ENCODE assay signal across 9 cellular contexts in the genomic region with DNA sequence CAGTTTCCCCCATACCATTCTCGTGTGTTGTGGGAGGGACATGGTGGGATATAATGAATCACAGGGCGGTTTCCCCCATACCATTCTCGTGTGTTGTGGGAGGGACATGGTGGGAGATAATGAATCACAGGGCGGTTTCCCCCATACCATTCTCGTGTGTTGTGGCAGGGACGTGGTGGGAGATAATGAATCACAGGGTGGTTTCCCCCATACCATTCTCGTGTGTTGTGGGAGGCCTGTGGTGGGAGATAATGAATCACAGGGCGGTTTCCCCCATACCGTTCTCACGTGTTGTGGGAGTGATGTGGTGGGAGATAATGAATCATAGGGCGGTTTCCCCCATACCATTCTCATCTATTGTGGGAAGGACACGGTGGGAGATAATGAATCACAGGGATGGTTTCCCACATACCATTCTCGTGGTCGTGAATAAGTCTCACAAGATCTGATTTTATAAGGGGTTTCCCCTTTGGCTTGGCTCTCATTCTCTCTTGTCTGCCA.
DNase-seq lines count a peak whose midpoint lies in the region; ATAC-seq and TF ChIP-seq lines count a peak whose summit lies in the region.
"Had no signal": no experiment of that assay in that cellular context is flagged by ENCODE, and none has a peak within 500 bp of the region (broad histone marks: within the 10 kb centered on the region; RNA-seq: fewer than 3 reads in every experiment).

No MANE protein-coding gene starts in this region.

- H3K27me3 ChIP-seq in HCT116 (ENCODE audit: insufficient read depth, low read length) (no peaks in the 10 kb centered on the region), mammary epithelial cell (ENCODE audit: insufficient read depth, low read length) (no peaks in the 10 kb centered on the region), gastroesophageal sphincter (no peaks in the 10 kb centered on the region), aorta (ENCODE audit: control insufficient read depth in 1 of 2, insufficient read depth in 2 of 2, low read length in 1 of 2) (no peaks in the 10 kb centered on the region)

- H3K9ac ChIP-seq in HCT116 (ENCODE audit: low read length) (no peak overlapping the region), mammary epithelial cell (ENCODE audit: insufficient read depth, low read length) (no peak overlapping the region)

- H3K4me2 ChIP-seq in HCT116 (ENCODE audit: low read length) (no peak overlapping the region), mammary epithelial cell (ENCODE audit: insufficient read depth, low read depth, low read length) (no peak overlapping the region)

- ATAC-seq in HCT116 (peak; percentile 64; the same call in 1 of the 2 replicates), gastroesophageal sphincter (no peak), aorta (ENCODE audit: low FRiP score) (no peak), GM21367 (IDR thresholded peaks at IDR 0.05; ENCODE audit: unreplicated experiment) (no peak)

- H3K27ac ChIP-seq in HCT116 (ENCODE audit: low read depth, low read length) (peak overlapping the region; percentile 28; the same call in 1 of the 2 replicates), mammary epithelial cell (ENCODE audit: insufficient read depth, low read depth, low read length) (peak overlapping the region; percentile 76), gastroesophageal sphincter (no peak overlapping the region), aorta (ENCODE audit: low read depth in 1 of 2, low read length in 2 of 2) (no peak overlapping the region)

- CTCF ChIA-PET in HCT116 (lab: Charles Lee) (no interaction called here), mammary epithelial cell (lab: Charles Lee; ENCODE audit: low non-redundant PET) (no interaction called here)

- H3K36me3 ChIP-seq in HCT116 (ENCODE audit: control insufficient read depth in 1 of 2, insufficient read depth in 2 of 2, low read length in 2 of 2) = 0 out of 4 replicates have a peak, but pooled peaks cover 0 to 3% of the 10 kb centered on the region in 2 experiments
- no peaks in the 10 kb centered on the region for H3K36me3 ChIP-seq in mammary epithelial cell (ENCODE audit: insufficient read depth, low read length)
- peaks cover 0 to 19% of the 10 kb centered on the region in 2 donors for H3K36me3 ChIP-seq in gastroesophageal sphincter
- no peaks in the 10 kb centered on the region for H3K36me3 ChIP-seq in aorta (ENCODE audit: control insufficient read depth in 1 of 2, insufficient read depth in 2 of 2, low read length in 1 of 2)

- H3K4me3 ChIP-seq in HCT116 (replicated peaks in 1 of 2; ENCODE audit: low read depth in 1 of 2, low read length in 2 of 2) (no peak overlapping the region), mammary epithelial cell (replicated peaks in 1 of 3; ENCODE audit: insufficient read depth in 1 of 3, low read depth in 2 of 3, low read length in 3 of 3) (no peak overlapping the region), gastroesophageal sphincter (no peak overlapping the region), aorta (ENCODE audit: low read length in 2 of 2) (no peak overlapping the region)

- dilution Hi-C loops in mammary epithelial cell (cut with HindIII; ENCODE audit: low sequenced_read_pairs) = no loop called here

- WGBS in mammary epithelial cell (ENCODE audit: low coverage, missing lambda C conversion rate) = 22% methylated on average over 12 of the region's 14 CpGs
- 84 to 85% methylated on average over 10 to 14 of the region's 14 CpGs for WGBS in gastroesophageal sphincter (ENCODE audit: low coverage in 1 of 2), 2 donors
- WGBS in aorta, 2 donors = 92 to 93% methylated on average over 14 of the region's 14 CpGs

- peak; percentile 49 for DNase-seq in HCT116 (ENCODE audit: low read depth, low spot score)
- DNase-seq in activated CD4-positive, CD25-positive, alpha-beta regulatory T cell treated with anti-CD3 and anti-CD28 coated beads, Interleukin-2, amount 50 U/mL, for 72 hours = peak; percentile 63
- DNase-seq in mammary epithelial cell = peak; percentile 90
- DNase-seq in stimulated activated CD4-positive, alpha-beta T cell treated with anti-CD3 and anti-CD28 coated beads, Interleukin-2, amount 100 ng/mL, for 48 hours = peak; percentile 31 to 40
- DNase-seq in DMS53 (lab: John Stamatoyannopoulos, UW) = no peak
- no peak for DNase-seq in aorta
- DNase-seq: NCI-H526 treated with DMSO at 0.1 percent for 48 hours had no signal

- no peaks in the 10 kb centered on the region for H4K20me1 ChIP-seq in HCT116 (ENCODE audit: insufficient read depth)
- H4K20me1 ChIP-seq in mammary epithelial cell (ENCODE audit: insufficient read depth, low read length) = no peaks in the 10 kb centered on the region

- H3K4me1 ChIP-seq in HCT116 (ENCODE audit: control insufficient read depth in 1 of 2, insufficient read depth in 2 of 2, low read length in 2 of 2) (peaks cover 0 to 15% of the 10 kb centered on the region in 2 experiments; a peak in 3 of 4 replicates), mammary epithelial cell (ENCODE audit: insufficient read depth, low read length) (no peaks in the 10 kb centered on the region), gastroesophageal sphincter (no peaks in the 10 kb centered on the region), aorta (ENCODE audit: control insufficient read depth in 1 of 2, insufficient read depth in 2 of 2, low read length in 2 of 2) (no peaks in the 10 kb centered on the region)

- peaks cover 0 to 4% of the 10 kb centered on the region in 2 experiments; a peak in 1 of 4 replicates for H3K9me3 ChIP-seq in HCT116 (ENCODE audit: control insufficient read depth in 1 of 2, insufficient read depth in 1 of 2, low read depth in 1 of 2, low read length in 2 of 2)
- peaks cover 20% of the 10 kb centered on the region for H3K9me3 ChIP-seq in mammary epithelial cell (replicated peaks; ENCODE audit: insufficient read depth, low read length)
- no peaks in the 10 kb centered on the region for H3K9me3 ChIP-seq in gastroesophageal sphincter
- no peaks in the 10 kb centered on the region for H3K9me3 ChIP-seq in aorta (ENCODE audit: control insufficient read depth, low read length)

- H3K9me2 ChIP-seq in HCT116 (ENCODE audit: insufficient read depth) = no peaks in the 10 kb centered on the region

- no peak for TF ChIP-seq CTCF in HCT116 (IDR thresholded peaks at IDR 0.05 in 2 of 3, conservative IDR thresholded peaks at IDR 0.05 in 1 of 3; ENCODE audit: borderline replicate concordance in 1 of 3, insufficient read depth in 1 of 3, low read depth in 2 of 3, low read length in 2 of 3)
- TF ChIP-seq CTCF in mammary epithelial cell (conservative IDR thresholded peaks at IDR 0.05 in 1 of 2, IDR thresholded peaks at IDR 0.05 in 1 of 2; ENCODE audit: extremely low read depth in 1 of 2, insufficient read depth in 1 of 2, low read depth in 1 of 2, low read length in 2 of 2) = no peak
- TF ChIP-seq CTCF in gastroesophageal sphincter (IDR thresholded peaks at IDR 0.05) = no peak

- in situ Hi-C loops in mammary epithelial cell (cut with MboI; ENCODE audit: low sequenced_read_pairs in 2 of 2) = no loop called here

- POLR2A ChIA-PET in HCT116 (lab: Charles Lee) = no interaction called here

- RAD21 ChIA-PET in HCT116 (lab: Charles Lee; ENCODE audit: low non-redundant PET in 1 of 2, low total read pairs in 2 of 2, uncharacterized antibody in 2 of 2, unreplicated experiment in 2 of 2) = no interaction called here

- TF ChIP-seq POLR2A in HCT116 (IDR thresholded peaks at IDR 0.05; ENCODE audit: borderline replicate concordance, extremely low read depth, insufficient read depth, insufficient read length) (no peak), gastroesophageal sphincter (IDR thresholded peaks at IDR 0.05) (no peak)

- no TSS peak for BruUV-seq in HCT116 (replicated peaks; lab: Mats Ljungman, UMichigan)
- no TSS peak for BruUV-seq in mammary epithelial cell (replicated peaks; lab: Mats Ljungman, UMichigan)

- H3K79me2 ChIP-seq in HCT116 (ENCODE audit: insufficient read depth, low read length) = no peaks in the 10 kb centered on the region
- no peaks in the 10 kb centered on the region for H3K79me2 ChIP-seq in mammary epithelial cell (ENCODE audit: insufficient read depth, low read length)

- no peak for TF ChIP-seq RAD21 in HCT116 (IDR thresholded peaks at IDR 0.05; ENCODE audit: low read depth)

- TF ChIP-seq EP300 in gastroesophageal sphincter (IDR thresholded peaks at IDR 0.05) = no peak

- no peak overlapping the region for H2AFZ ChIP-seq in HCT116 (ENCODE audit: low read depth, low read length, poor library complexity, severe bottlenecking)
- no peak overlapping the region for H2AFZ ChIP-seq in mammary epithelial cell (ENCODE audit: low read depth, low read length)

- intact Hi-C loops in HCT116 (cut with micrococcal nuclease) = no loop called here
- intact Hi-C loops in mammary epithelial cell (cut with micrococcal nuclease) = no loop called here
- intact Hi-C loops in aorta (cut with DNase I) = no loop called here

TF ChIP-seq in HCT116, 20 proteins besides CTCF, POLR2A, EP300 and RAD21:
- TF ChIP-seq EZH2 (IDR thresholded peaks at IDR 0.05) (no peak), JUND (IDR thresholded peaks at IDR 0.05) (peak; percentile 62), SRF (IDR thresholded peaks at IDR 0.05; ENCODE audit: low read depth) (0 out of 2 replicates have a peak, but pooled peaks have one; percentile 40), FOSL1 (IDR thresholded peaks at IDR 0.05; ENCODE audit: low read depth) (peak; percentile 60), SP1 (IDR thresholded peaks at IDR 0.05; ENCODE audit: low read depth) (peak; percentile 44), ZFX (IDR thresholded peaks at IDR 0.05) (no peak)
TF ChIP-seq in HCT116: peak in this region for 4.

Comparison
In these comparisons a context has a peak if more than half of its experiments do, and no peak if none do; other contexts are left out.
1. DNase-seq: peak in HCT116 (single experiment), activated CD4-positive, CD25-positive, alpha-beta regulatory T cell treated with anti-CD3 and anti-CD28 coated beads, Interleukin-2, amount 50 U/mL, for 72 hours (single experiment), mammary epithelial cell (single experiment) and stimulated activated CD4-positive, alpha-beta T cell treated with anti-CD3 and anti-CD28 coated beads, Interleukin-2, amount 100 ng/mL, for 48 hours (2 of 2); none in DMS53 (single experiment) and aorta (0 of 2).
2. H3K27ac ChIP-seq: peak in HCT116 (single experiment) and mammary epithelial cell (single experiment); none in gastroesophageal sphincter (0 of 4) and aorta (0 of 2).